ENCODE assay signal across 12 cellular contexts in genomic region chr9:92711844-92712243, GRCh38. TPM values are rescaled to one million over a fixed set of nuclear protein-coding genes. Genes with fewer than 3 reads are reported as not detected.
A peak's percentile ranks its signal among the peaks of the same experiment; 100 is the strongest.
DNase-seq lines count a peak whose midpoint lies in the region; ATAC-seq and TF ChIP-seq lines count a peak whose summit lies in the region.
"Had no signal": no experiment of that assay in that cellular context is flagged by ENCODE, and none has a peak within 500 bp of the region (broad histone marks: within the 10 kb centered on the region; RNA-seq: fewer than 3 reads in every experiment).

No MANE protein-coding gene starts in this region.

- intact Hi-C loops in posterior cingulate gyrus (cut with DNase I) = no loop called here

- no peaks in the 10 kb centered on the region for H3K9me3 ChIP-seq in CD4-positive, CD25-positive, alpha-beta regulatory T cell (ENCODE audit: control insufficient read depth in 2 of 2, low read length in 2 of 2)
- H3K9me3 ChIP-seq: left lung, ovary had no signal

- no peaks in the 10 kb centered on the region for H3K27me3 Mint-ChIP-seq in CD4-positive, CD25-positive, alpha-beta regulatory T cell
- H3K27me3 Mint-ChIP-seq in memory B cell = no peaks in the 10 kb centered on the region

- H3K27ac ChIP-seq in CD4-positive, CD25-positive, alpha-beta regulatory T cell (ENCODE audit: insufficient read depth, low read length, poor library complexity, severe bottlenecking) = peak overlapping the region; percentile 69
- H3K27ac ChIP-seq in VCaP = peak overlapping the region; percentile 53
- H3K27ac ChIP-seq: ovary had no signal

- DNase-seq in CD4-positive, CD25-positive, alpha-beta regulatory T cell = peak in 2 of 3 donors; percentile 29 to 72
- DNase-seq in GM13976 (ENCODE audit: low spot score) (peak; percentile 44), memory B cell (ENCODE audit: low spot score in 2 of 2) (no peak), NCI-H1105 treated with DMSO at 0.1 percent for 48 hours (lab: John Stamatoyannopoulos, UW) (no peak), posterior cingulate gyrus (no peak)
- DNase-seq: activated CD8-positive, alpha-beta memory T cell treated with anti-CD3 and anti-CD28 coated beads, Interleukin-2, amount 50 U/mL, for 48 hours; COR-L47; left lung; ovary; stimulated activated CD4-positive, alpha-beta T cell treated with anti-CD3 and anti-CD28 coated beads, Interleukin-1b, Interleukin-23, amount 100 ng/mL, for 48 hours had no signal

- H3K36me3 ChIP-seq in CD4-positive, CD25-positive, alpha-beta regulatory T cell (ENCODE audit: control insufficient read depth, insufficient read depth, low read length) = peaks cover 36% of the 10 kb centered on the region
- H3K36me3 ChIP-seq: ovary had no signal

- H3K4me3 Mint-ChIP-seq in CD4-positive, CD25-positive, alpha-beta regulatory T cell = peak overlapping the region; percentile 59 to 87 (median 85)
- peak overlapping the region; percentile 67 for H3K4me3 Mint-ChIP-seq in memory B cell

- H3K4me1 ChIP-seq in CD4-positive, CD25-positive, alpha-beta regulatory T cell (ENCODE audit: control insufficient read depth, insufficient read depth, low read length, poor library complexity, severe bottlenecking) = peaks cover 34% of the 10 kb centered on the region

- ATAC-seq in CD4-positive, CD25-positive, alpha-beta regulatory T cell (ENCODE audit: low read depth in 2 of 2) = peak; percentile 68 to 69
- ATAC-seq in memory B cell (ENCODE audit: low read depth) (peak; percentile 34), HG03196 (IDR thresholded peaks at IDR 0.05; ENCODE audit: unreplicated experiment) (no peak)
- ATAC-seq: left lung had no signal

- H3K4me3 ChIP-seq in CD4-positive, CD25-positive, alpha-beta regulatory T cell (ENCODE audit: low read depth, low read length) = peak overlapping the region; percentile 86
- H3K4me3 ChIP-seq: left lung, ovary had no signal

- in situ Hi-C loops in GM13976 (cut with MboI; ENCODE audit: low sequenced_read_pairs, unreplicated experiment) = loop anchor here (10.0 kb wide), 1 partner anchor 73 kb away; no protein-coding TSS in a partner anchor

- peaks cover 31% of the 10 kb centered on the region for H3K36me3 Mint-ChIP-seq in CD4-positive, CD25-positive, alpha-beta regulatory T cell
- H3K36me3 Mint-ChIP-seq in memory B cell = peaks cover 47% of the 10 kb centered on the region

- H3K27ac Mint-ChIP-seq in CD4-positive, CD25-positive, alpha-beta regulatory T cell = peak overlapping the region; percentile 92 to 98 (median 95)
- H3K27ac Mint-ChIP-seq in memory B cell = peak overlapping the region; percentile 84

- TF ChIP-seq CTCF in GM13976 (IDR thresholded peaks at IDR 0.05; ENCODE audit: borderline replicate concordance, control extremely low read depth, extremely low read depth, insufficient read depth, missing control alignments) (no peak), VCaP (conservative IDR thresholded peaks at IDR 0.05) (no peak)

- peaks cover 0 to 1% (median 0%) of the 10 kb centered on the region in 7 donors for H3K9me3 Mint-ChIP-seq in CD4-positive, CD25-positive, alpha-beta regulatory T cell
- H3K9me3 Mint-ChIP-seq in memory B cell = no peaks in the 10 kb centered on the region

- peaks cover 15 to 41% (median 37%) of the 10 kb centered on the region in 4 donors for H3K4me1 Mint-ChIP-seq in CD4-positive, CD25-positive, alpha-beta regulatory T cell
- peaks cover 24% of the 10 kb centered on the region for H3K4me1 Mint-ChIP-seq in memory B cell

- H3K27me3 ChIP-seq in CD4-positive, CD25-positive, alpha-beta regulatory T cell (ENCODE audit: control insufficient read depth, insufficient read depth, low read length) = no peaks in the 10 kb centered on the region
- H3K27me3 ChIP-seq: left lung, ovary had no signal

RNA-seq across cellular contexts. Expression of gene IPPK, which starts 41.9 kb away (rescaled TPM):
- 9.2 TPM for total RNA-seq in CD4-positive, CD25-positive, alpha-beta regulatory T cell
- 1 to 10 TPM; 3.8 to 5.9 (median 5.4) TPM for polyA plus RNA-seq in CD4-positive, CD25-positive, alpha-beta regulatory T cell

RNA-seq across cellular contexts. Expression of gene BICD2, which starts 52.8 kb away (rescaled TPM):
- 29.3 TPM for total RNA-seq in CD4-positive, CD25-positive, alpha-beta regulatory T cell
- polyA plus RNA-seq in CD4-positive, CD25-positive, alpha-beta regulatory T cell = 1 to 10 TPM; 5.6 to 9.8 (median 7.6) TPM

Comparison
In these comparisons a context has a peak if more than half of its experiments do, and no peak if none do; other contexts are left out.
1. DNase-seq: peak in CD4-positive, CD25-positive, alpha-beta regulatory T cell (2 of 3) and GM13976 (single experiment); none in memory B cell (0 of 2), NCI-H1105 treated with DMSO at 0.1 percent for 48 hours (single experiment) and posterior cingulate gyrus (0 of 10).